1 cellular context compared by ENCODE assay signal in genomic region chr5:141968914-141969608, GRCh38.
TF ChIP-seq lines count a peak whose summit lies in the region.

RNF14 (plus strand) TSS chr5:141969105; CDS start chr5:141973589, 4,484 bp downstream.

TF ChIP-seq in GM12878, 131 proteins besides CTCF, POLR2A, EP300 and RAD21 (continued from another document and continues in another):
- TF ChIP-seq HSF1 (IDR thresholded peaks at IDR 0.05; ENCODE audit: low read depth, low read length) (no peak), USF2 (IDR thresholded peaks at IDR 0.05; ENCODE audit: borderline replicate concordance, low read depth, low read length) (no peak; the same call in 1 of the 2 replicates), ZNF384 (IDR thresholded peaks at IDR 0.05; ENCODE audit: borderline replicate concordance, low read depth, low read length) (no peak), IRF4 (IDR thresholded peaks at IDR 0.05; ENCODE audit: low read depth, low read length) (peak; percentile 9; the same call in 1 of the 2 replicates), IKZF1 (conservative IDR thresholded peaks at IDR 0.05) (peak; percentile 88), E2F8 (IDR thresholded peaks at IDR 0.05; ENCODE audit: low read depth, partially characterized antibody) (no peak), IKZF2 (IDR thresholded peaks at IDR 0.05) (peak; percentile 20 to 45; a peak in 2 of 4 replicates), EGR1 (IDR thresholded peaks at IDR 0.05; ENCODE audit: borderline replicate concordance in 1 of 2, low read depth in 2 of 2, low read length in 2 of 2) (no peak), PAX8 (IDR thresholded peaks at IDR 0.05) (no peak), HDAC2 (IDR thresholded peaks at IDR 0.05) (no peak), MEF2A (IDR thresholded peaks at IDR 0.05; ENCODE audit: insufficient read depth, low read depth, low read length) (0 out of 2 replicates have a peak, but pooled peaks have one; percentile 21), PRDM15 (CRISPR knock-in tag; IDR thresholded peaks at IDR 0.05) (no peak), RAD51 (IDR thresholded peaks at IDR 0.05) (no peak), KAT2A (conservative IDR thresholded peaks at IDR 0.05; ENCODE audit: control insufficient read depth, low read depth, low read length) (no peak), SIX5 (IDR thresholded peaks at IDR 0.05; ENCODE audit: low read depth, low read length, severe bottlenecking) (no peak), PBX3 (IDR thresholded peaks at IDR 0.05; ENCODE audit: insufficient replicate concordance, low read depth, low read length) (peak; percentile 35), TCF12 (IDR thresholded peaks at IDR 0.05; ENCODE audit: low read depth, low read length) (no peak), GABPA (IDR thresholded peaks at IDR 0.05; ENCODE audit: low read depth) (peak; percentile 84), CHD4 (IDR thresholded peaks at IDR 0.05) (no peak), ZSCAN29 (IDR thresholded peaks at IDR 0.05) (no peak; the same call in 1 of the 2 replicates), ZNF274 (IDR thresholded peaks at IDR 0.05; ENCODE audit: insufficient read depth, insufficient read length) (no peak), RCOR1 (conservative IDR thresholded peaks at IDR 0.05; ENCODE audit: low read depth, low read length) (no peak), ZBTB33 (IDR thresholded peaks at IDR 0.05) (no peak), SKIL (IDR thresholded peaks at IDR 0.05; ENCODE audit: low read depth, poor library complexity, severe bottlenecking) (no peak), HDGF (IDR thresholded peaks at IDR 0.05) (peak; percentile 91; the same call in 1 of the 2 replicates), WRNIP1 (IDR thresholded peaks at IDR 0.05; ENCODE audit: borderline replicate concordance, low read depth, low read length) (no peak), PML (IDR thresholded peaks at IDR 0.05; ENCODE audit: low read length) (peak; percentile 73), ELK1 (IDR thresholded peaks at IDR 0.05; ENCODE audit: low read depth, low read length) (no peak), BMI1 (IDR thresholded peaks at IDR 0.05; ENCODE audit: borderline replicate concordance) (no peak), EED (IDR thresholded peaks at IDR 0.05; ENCODE audit: low read depth) (peak; percentile 40), CEBPB (IDR thresholded peaks at IDR 0.05; ENCODE audit: borderline replicate concordance in 1 of 2, low read depth in 2 of 2, low read length in 2 of 2) (no peak), RBBP5 (conservative IDR thresholded peaks at IDR 0.05) (no peak), IRF5 (IDR thresholded peaks at IDR 0.05; ENCODE audit: borderline replicate concordance) (no peak), MYC (IDR thresholded peaks at IDR 0.05; ENCODE audit: insufficient read depth, insufficient read length, insufficient replicate concordance, low read length, severe bottlenecking) (no peak), NFXL1 (IDR thresholded peaks at IDR 0.05; ENCODE audit: borderline replicate concordance) (no peak), MTA2 (IDR thresholded peaks at IDR 0.05; ENCODE audit: low read depth) (0 out of 2 replicates have a peak, but pooled peaks have one; percentile 37), BHLHE40 (IDR thresholded peaks at IDR 0.05; ENCODE audit: borderline replicate concordance in 1 of 2, low read depth in 2 of 2, low read length in 1 of 2) (peak; percentile 52 to 78; a peak in 3 of 4 replicates), SIN3A (IDR thresholded peaks at IDR 0.05; ENCODE audit: low read depth, low read length) (peak; percentile 69), STAT1 (conservative IDR thresholded peaks at IDR 0.05) (no peak; the same call in 1 of the 2 replicates), USF1 (IDR thresholded peaks at IDR 0.05; ENCODE audit: borderline replicate concordance, extremely low read length, insufficient read depth, low read depth, low read length) (peak; percentile 31)
